Comparison of ENCODE assay signal across 8 cellular contexts in the genomic region with DNA sequence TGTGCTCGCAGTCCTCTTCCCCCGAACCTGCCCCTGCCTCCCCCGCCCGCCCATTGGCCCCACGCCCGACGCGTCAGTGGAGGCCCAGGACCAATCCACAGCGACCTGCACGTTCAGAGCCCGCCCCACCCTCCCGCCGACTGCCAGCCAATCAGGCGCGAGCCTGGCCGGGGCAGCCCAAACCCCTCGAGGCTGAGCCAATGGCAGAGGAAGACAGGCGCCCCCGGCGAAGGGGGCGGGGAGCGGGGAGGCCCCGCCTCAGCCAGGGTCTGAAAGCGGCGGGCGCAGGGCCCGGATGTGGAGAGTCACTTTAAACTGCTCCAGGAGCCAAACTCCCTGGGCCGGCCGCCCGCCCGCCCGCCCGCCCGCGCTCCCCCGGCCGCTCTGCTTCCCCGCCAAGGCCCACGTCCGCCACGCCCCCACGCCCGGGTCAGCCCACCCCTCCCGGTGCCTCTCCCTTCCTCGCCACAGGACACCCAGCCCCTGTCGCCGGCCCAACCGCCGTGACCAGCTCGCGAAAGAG. TPM values are rescaled to one million over a fixed set of nuclear protein-coding genes. Genes with fewer than 3 reads are reported as not detected.
DNase-seq lines count a peak whose midpoint lies in the region; ATAC-seq and TF ChIP-seq lines count a peak whose summit lies in the region.

No MANE protein-coding gene starts in this region.

- no peaks in the 10 kb centered on the region; the same call in 1 of the 2 replicates for H3K27me3 ChIP-seq in OCI-LY1 (ENCODE audit: insufficient read depth, low read length)
- no peaks in the 10 kb centered on the region for H3K27me3 ChIP-seq in mononuclear cell (ENCODE audit: insufficient read depth, low read length)

- H3K27ac ChIP-seq in OCI-LY1 (ENCODE audit: low read depth, low read length, poor library complexity, severe bottlenecking): peak overlapping the region; percentile 63
- peak overlapping the region; percentile 84 for H3K27ac ChIP-seq in epithelial cell of prostate

- DNase-seq in D341Med (ENCODE audit: low spot score) (peak; percentile 98), HuH-7.5 (ENCODE audit: low spot score) (peak; percentile 96), activated T-cell treated with anti-CD3 and anti-CD28 coated beads for 24 hours (ENCODE audit: low read depth) (peak; percentile 99), epithelial cell of prostate (ENCODE audit: low read depth, low spot score) (peak; percentile 92)
- DNase-seq in stimulated activated CD8-positive, alpha-beta memory T cell treated with anti-CD3 and anti-CD28 coated beads, Interleukin-2, amount 100 ng/mL, for 1 hour (ENCODE audit: low read depth in 2 of 2): peak; percentile 96 to 98

- H3K4me2 ChIP-seq in OCI-LY1 (ENCODE audit: low read length): peak overlapping the region; percentile 98

- no peaks in the 10 kb centered on the region for H4K20me1 ChIP-seq in OCI-LY1 (ENCODE audit: insufficient read depth, low read length)

- H3K9ac ChIP-seq in OCI-LY1 (ENCODE audit: low read length): peak overlapping the region; percentile 94

- H3K9me2 ChIP-seq in OCI-LY1 (ENCODE audit: low read depth, low read length): no peaks in the 10 kb centered on the region

- H3K4me3 ChIP-seq in OCI-LY1 (ENCODE audit: low read depth, low read length, poor library complexity, severe bottlenecking) (peak overlapping the region; percentile 92), mononuclear cell (ENCODE audit: low read length) (peak overlapping the region; percentile 81)

- peaks cover 28% of the 10 kb centered on the region for H3K79me2 ChIP-seq in OCI-LY1 (ENCODE audit: insufficient read depth, low read length)

- peaks cover 20% of the 10 kb centered on the region for H3K4me1 ChIP-seq in OCI-LY1 (ENCODE audit: insufficient read depth, low read length, severe bottlenecking)
- peaks cover 26% of the 10 kb centered on the region for H3K4me1 ChIP-seq in mononuclear cell (ENCODE audit: insufficient read depth, low read length)

- H3K9me3 ChIP-seq in OCI-LY1 (ENCODE audit: low read length) (peaks cover 7% of the 10 kb centered on the region; the same call in 1 of the 2 replicates), mononuclear cell (ENCODE audit: low read depth, low read length) (no peaks in the 10 kb centered on the region)

- H3F3A ChIP-seq in OCI-LY1 (ENCODE audit: insufficient read depth, low read length): no peaks in the 10 kb centered on the region

- no peak overlapping the region for H2AFZ ChIP-seq in OCI-LY1 (ENCODE audit: low read length)

- TF ChIP-seq CTCF in OCI-LY1 (IDR thresholded peaks at IDR 0.05; ENCODE audit: low read length): no peak

- H3K36me3 ChIP-seq in OCI-LY1 (ENCODE audit: insufficient read depth, low read length): peaks cover 13% of the 10 kb centered on the region; the same call in 1 of the 2 replicates

- ATAC-seq in GM21529 (IDR thresholded peaks at IDR 0.05; ENCODE audit: unreplicated experiment): peak; percentile 79

RNA-seq across cellular contexts. Expression of a gene that starts 0.5 kb away (rescaled TPM):
- 9.0 TPM for total RNA-seq in mononuclear cell

Comparison
In these comparisons a context has a peak if more than half of its experiments do, and no peak if none do; other contexts are left out.
1. Peak in every context shown above with its lines: DNase-seq, ATAC-seq, H3K4me3 ChIP-seq and H3K27ac ChIP-seq.